Comparison of ENCODE assay signal across 17 cellular contexts in the genomic region with DNA sequence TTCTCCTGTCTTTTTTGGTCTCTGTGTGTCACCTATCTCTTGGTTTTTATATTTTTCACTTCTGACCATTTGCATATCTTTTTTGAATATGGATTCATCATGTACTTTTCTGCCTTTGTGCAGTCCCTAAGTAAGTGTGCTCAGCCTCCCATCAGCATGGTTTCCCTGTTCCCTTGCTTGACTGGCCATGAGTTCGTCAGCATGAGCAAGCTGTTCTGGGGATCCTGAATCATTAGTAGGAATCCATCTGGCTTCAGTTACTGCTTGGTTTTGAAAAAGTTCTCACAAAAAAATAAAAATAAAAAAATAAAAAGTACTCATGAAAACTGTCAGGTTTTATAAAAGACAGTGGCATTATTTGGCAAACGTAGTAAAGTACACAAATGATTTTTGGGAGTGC.
A peak's percentile ranks its signal among the peaks of the same experiment; 100 is the strongest.
DNase-seq lines count a peak whose midpoint lies in the region; ATAC-seq, FAIRE-seq and TF ChIP-seq lines count a peak whose summit lies in the region.
"Had no signal": no experiment of that assay in that cellular context is flagged by ENCODE, and none has a peak within 500 bp of the region (broad histone marks: within the 10 kb centered on the region; RNA-seq: fewer than 3 reads in every experiment).

No MANE protein-coding gene starts in this region.

- peak overlapping the region; percentile 51 for H3K27ac Mint-ChIP-seq in T-helper 17 cell
- H3K27ac Mint-ChIP-seq: activated CD4-positive, alpha-beta memory T cell treated with anti-CD3 and anti-CD28 coated beads, Interleukin-2, amount 10 ng/mL, durations not matched to agents 7 days and 5 days; activated T-helper 17 cell treated with anti-CD3 and anti-CD28 coated beads, Interleukin-2, amount 50 U/mL, for 72 hours had no signal

- DNase-seq in NCI-H2171 treated with DMSO at 0.1 percent for 48 hours (lab: John Stamatoyannopoulos, UW), result peak; percentile 68
- no peak for DNase-seq in NCI-H2171 (lab: John Stamatoyannopoulos, UW)
- no peak for DNase-seq in T-helper 17 cell
- peak; percentile 86 for DNase-seq in fibroblast of mammary gland (ENCODE audit: low read depth)
- DNase-seq in RPMI8226, result no peak
- no peak for DNase-seq in H54 (ENCODE audit: insufficient read length, low spot score)
- DNase-seq: activated CD4-positive, alpha-beta memory T cell treated with anti-CD3 and anti-CD28 coated beads, Interleukin-2, amount 10 ng/mL, durations not matched to agents 7 days and 5 days; Caco-2; thyroid gland had no signal

- peaks cover 2% of the 10 kb centered on the region for H3K36me3 Mint-ChIP-seq in T-helper 17 cell (ENCODE audit: low read depth)

- ATAC-seq in T-helper 17 cell (no peak), HG03280 (IDR thresholded peaks at IDR 0.05; ENCODE audit: unreplicated experiment) (no peak), HG03095 (IDR thresholded peaks at IDR 0.05; ENCODE audit: unreplicated experiment) (no peak)
- ATAC-seq: A549; activated T-helper 17 cell treated with anti-CD3 and anti-CD28 coated beads, Interleukin-2, amount 50 U/mL, for 72 hours; left lobe of liver had no signal

- no peaks in the 10 kb centered on the region for H3K27me3 Mint-ChIP-seq in T-helper 17 cell
- H3K27me3 Mint-ChIP-seq: activated CD4-positive, alpha-beta memory T cell treated with anti-CD3 and anti-CD28 coated beads, Interleukin-2, amount 10 ng/mL, durations not matched to agents 7 days and 5 days; activated T-helper 17 cell treated with anti-CD3 and anti-CD28 coated beads, Interleukin-2, amount 50 U/mL, for 72 hours had no signal

- no peak for TF ChIP-seq CTCF in fibroblast of mammary gland (conservative IDR thresholded peaks at IDR 0.05; ENCODE audit: control insufficient read depth, insufficient read depth, low read depth, low read length)

- H3K9me3 ChIP-seq in T-helper 17 cell (ENCODE audit: control insufficient read depth, low read length, poor library complexity, severe bottlenecking), result no peaks in the 10 kb centered on the region
- H3K9me3 ChIP-seq: A549, Caco-2 had no signal

- TF ChIP-seq POLR2A in H54 (IDR thresholded peaks at IDR 0.05; ENCODE audit: low read depth, low read length), result no peak

- H3K4me3 Mint-ChIP-seq in T-helper 17 cell, result no peak overlapping the region
- H3K4me3 Mint-ChIP-seq: activated CD4-positive, alpha-beta memory T cell treated with anti-CD3 and anti-CD28 coated beads, Interleukin-2, amount 10 ng/mL, durations not matched to agents 7 days and 5 days; activated T-helper 17 cell treated with anti-CD3 and anti-CD28 coated beads, Interleukin-2, amount 50 U/mL, for 72 hours had no signal

- FAIRE-seq in H54 (lab: Jason Lieb, UNC), result no peak
- FAIRE-seq: A549, endothelial cell of umbilical vein, GM18507 had no signal

- no peak overlapping the region for H3K4me3 ChIP-seq in fibroblast of mammary gland (ENCODE audit: control insufficient read depth, low read depth, low read length)
- H3K4me3 ChIP-seq: A549, SK-N-MC, thyroid gland had no signal

- H3K4me1 Mint-ChIP-seq in T-helper 17 cell, result peaks cover 15% of the 10 kb centered on the region
- H3K4me1 Mint-ChIP-seq: activated CD4-positive, alpha-beta memory T cell treated with anti-CD3 and anti-CD28 coated beads, Interleukin-2, amount 10 ng/mL, durations not matched to agents 7 days and 5 days had no signal

Comparison
In these comparisons a context has a peak if more than half of its experiments do, and no peak if none do; other contexts are left out.
1. DNase-seq: peak in NCI-H2171 treated with DMSO at 0.1 percent for 48 hours (single experiment) and fibroblast of mammary gland (single experiment); none in NCI-H2171 (single experiment), T-helper 17 cell (0 of 3), RPMI8226 (single experiment) and H54 (single experiment).